Comparison of ENCODE assay signal across 9 cellular contexts in genomic region chr3:150495149-150495548, GRCh38. TPM values are rescaled to one million over a fixed set of nuclear protein-coding genes. Genes with fewer than 3 reads are reported as not detected.
DNase-seq lines count a peak whose midpoint lies in the region; ATAC-seq and TF ChIP-seq lines count a peak whose summit lies in the region.
"Had no signal": no experiment of that assay in that cellular context is flagged by ENCODE, and none has a peak within 500 bp of the region (broad histone marks: within the 10 kb centered on the region; RNA-seq: fewer than 3 reads in every experiment).

No MANE protein-coding gene starts in this region.

- H3F3A ChIP-seq in GM23248 (ENCODE audit: insufficient read depth), result peaks cover 4% of the 10 kb centered on the region; the same call in 1 of the 2 replicates
- H3F3A ChIP-seq in PC-3 (ENCODE audit: low read length, unreplicated experiment), result no peaks in the 10 kb centered on the region

- H3K9me2 ChIP-seq in GM23248 (ENCODE audit: insufficient read depth), result no peaks in the 10 kb centered on the region
- H3K9me2 ChIP-seq in PC-3 (replicated peaks; ENCODE audit: low read length), result no peaks in the 10 kb centered on the region
- no peaks in the 10 kb centered on the region for H3K9me2 ChIP-seq in OCI-LY7 (ENCODE audit: insufficient read depth, low read length)

- H3K4me3 ChIP-seq in GM23248 (no peak overlapping the region), PC-3 (ENCODE audit: low read length) (no peak overlapping the region), OCI-LY7 (ENCODE audit: low read depth, low read length, poor library complexity, severe bottlenecking) (no peak overlapping the region)

- ATAC-seq in PC-3 (peak; percentile 35; the same call in 1 of the 2 replicates), esophagus mucosa (no peak)

- H3K27me3 ChIP-seq in GM23248 (replicated peaks; ENCODE audit: insufficient read depth) (no peaks in the 10 kb centered on the region), PC-3 (ENCODE audit: low read length) (no peaks in the 10 kb centered on the region)

- H3K9ac ChIP-seq in GM23248 (no peak overlapping the region), PC-3 (ENCODE audit: low read length) (no peak overlapping the region)

- no TSS peak for BruUV-seq in PC-3 (replicated peaks; lab: Mats Ljungman, UMichigan)
- no TSS peak for BruUV-seq in OCI-LY7 (replicated peaks; lab: Mats Ljungman, UMichigan)

- H3K36me3 ChIP-seq in GM23248 (ENCODE audit: low read depth), result no peaks in the 10 kb centered on the region
- H3K36me3 ChIP-seq in PC-3 (ENCODE audit: low read depth, low read length), result no peaks in the 10 kb centered on the region
- H3K36me3 ChIP-seq in OCI-LY7 (ENCODE audit: insufficient read depth, low read length), result no peaks in the 10 kb centered on the region

- H2AFZ ChIP-seq in GM23248 (peak overlapping the region; percentile 58), PC-3 (ENCODE audit: low read length) (no peak overlapping the region), OCI-LY7 (ENCODE audit: low read length) (no peak overlapping the region)

- peaks cover 16% of the 10 kb centered on the region for H3K4me1 ChIP-seq in GM23248 (ENCODE audit: insufficient read depth)
- peaks cover 38% of the 10 kb centered on the region for H3K4me1 ChIP-seq in PC-3 (ENCODE audit: insufficient read depth, low read length)
- H3K4me1 ChIP-seq in OCI-LY7 (ENCODE audit: insufficient read depth, low read length, poor library complexity, severe bottlenecking), result no peaks in the 10 kb centered on the region

- TF ChIP-seq CTCF in PC-3 (conservative IDR thresholded peaks at IDR 0.05; ENCODE audit: low read depth, low read length), result no peak
- no peak for TF ChIP-seq CTCF in OCI-LY7 (conservative IDR thresholded peaks at IDR 0.05; ENCODE audit: low read length)

- peaks cover 15% of the 10 kb centered on the region; the same call in 1 of the 2 replicates for H3K79me2 ChIP-seq in GM23248 (ENCODE audit: insufficient read depth)
- H3K79me2 ChIP-seq in PC-3 (ENCODE audit: low read length), result 0 out of 2 replicates have a peak, but pooled peaks cover 3% of the 10 kb centered on the region
- H3K79me2 ChIP-seq in OCI-LY7 (ENCODE audit: insufficient read depth, low read depth, low read length), result no peaks in the 10 kb centered on the region

- in situ Hi-C loops in GM23248 (cut with MboI), result loop anchor here (5.0 kb wide), 1 partner anchor 268 kb away; no protein-coding TSS in a partner anchor

- intact Hi-C loops in PC-3 (cut with micrococcal nuclease) (loop anchor here (1.0 to 10.0 kb wide), 12 partner anchors 25 to 558 kb away; no protein-coding TSS in a partner anchor), OCI-LY7 (cut with micrococcal nuclease; ENCODE audit: unreplicated experiment) (loop anchor here (1.0 kb wide), 3 partner anchors 85 to 268 kb away; no protein-coding TSS in a partner anchor)

- 50 to 53% methylated on average over 1 of the region's 1 CpG for WGBS in GM23248 (ENCODE audit: low coverage in 1 of 2, low lambda C conversion rate in 2 of 2, missing lambda C conversion rate in 2 of 2), 2 experiments

- CTCF ChIA-PET in PC-3 (lab: Charles Lee), result interaction anchor here (0.6 to 2.4 kb wide), 11 partner anchors 25 to 311 kb away, joined by 3 to 22 read pairs (median 4); partner anchors contain the start of gene TSC22D2
- CTCF ChIA-PET in OCI-LY7 (lab: Charles Lee; ENCODE audit: unreplicated experiment), result no interaction called here

- no peak for DNase-seq in GM23248
- DNase-seq in PC-3, result peak; percentile 16
- DNase-seq in iris pigment epithelial cell (ENCODE audit: low read depth), result peak; percentile 17
- DNase-seq in putamen (ENCODE audit: low spot score), result peak; percentile 8
- no peak for DNase-seq in NCI-H146 treated with DMSO at 0.1 percent for 48 hours (lab: John Stamatoyannopoulos, UW; ENCODE audit: unreplicated experiment)
- no peak for DNase-seq in OCI-LY7 (ENCODE audit: low spot score)
- DNase-seq in NCI-H446 treated with DMSO at 0.1 percent for 48 hours (lab: John Stamatoyannopoulos, UW), result no peak
- DNase-seq: activated CD4-positive, CD25-positive, alpha-beta regulatory T cell had no signal

- H4K20me1 ChIP-seq in GM23248 (ENCODE audit: insufficient read depth) (no peaks in the 10 kb centered on the region), PC-3 (ENCODE audit: low read length) (no peaks in the 10 kb centered on the region), OCI-LY7 (ENCODE audit: insufficient read depth, low read length) (no peaks in the 10 kb centered on the region)

- H3K27ac ChIP-seq in GM23248, result no peak overlapping the region
- H3K27ac ChIP-seq in PC-3 (ENCODE audit: low read length), result no peak overlapping the region
- H3K27ac ChIP-seq in OCI-LY7 (ENCODE audit: low read depth, low read length, poor library complexity, severe bottlenecking), result no peak overlapping the region

- POLR2A ChIA-PET in PC-3 (lab: Charles Lee; ENCODE audit: unreplicated experiment) (interaction anchor here (0.6 kb wide), 1 partner anchor 80 kb away, joined by 3 read pairs; no protein-coding TSS in a partner anchor), OCI-LY7 (lab: Charles Lee) (interaction anchor here (0.5 to 1.1 kb wide), 5 partner anchors 9 to 521 kb away, joined by 3 to 4 read pairs (median 3); no protein-coding TSS in a partner anchor)

- no peak overlapping the region for H3K4me2 ChIP-seq in GM23248 (ENCODE audit: unreplicated experiment)
- no peak overlapping the region for H3K4me2 ChIP-seq in PC-3 (ENCODE audit: low read length)
- no peak overlapping the region for H3K4me2 ChIP-seq in OCI-LY7 (ENCODE audit: low read length)

- H3K9me3 ChIP-seq in GM23248 (ENCODE audit: low read depth) (no peaks in the 10 kb centered on the region), PC-3 (ENCODE audit: low read length) (no peaks in the 10 kb centered on the region), OCI-LY7 (ENCODE audit: low read length) (no peaks in the 10 kb centered on the region)

RNA-seq across cellular contexts. Expression of gene SERP1, which starts 51.1 kb away (rescaled TPM):
- total RNA-seq in GM23248 (2014; rRNA removed; shearing (Covaris generic)), result 167 and 176 TPM in 2 replicates
- 190 and 194 TPM in 2 replicates for polyA plus RNA-seq in GM23248 (2016; fragmentation: Nextera tagmentation; extraction: Ambion mirVana)
- 439 and 552 TPM in 2 replicates for total RNA-seq in PC-3 (2014; rRNA removed)
- 55.5 TPM for total RNA-seq in esophagus mucosa
- 182 and 183 TPM in 2 replicates for total RNA-seq in OCI-LY7 (2014; rRNA removed; shearing (Covaris generic))
- 97.4 and 101 TPM in 2 replicates for total RNA-seq in OCI-LY7 (2022)

RNA-seq across cellular contexts. Expression of gene EIF2A, which starts 51.4 kb away (rescaled TPM):
- total RNA-seq in GM23248 (2014; rRNA removed; shearing (Covaris generic)), result 125 and 140 TPM in 2 replicates
- 47.6 and 55.0 TPM in 2 replicates for polyA plus RNA-seq in GM23248 (2016; fragmentation: Nextera tagmentation; extraction: Ambion mirVana)
- 67.9 and 92.4 TPM in 2 replicates for total RNA-seq in PC-3 (2014; rRNA removed)
- total RNA-seq in esophagus mucosa, result 69.0 TPM
- total RNA-seq in OCI-LY7 (2014; rRNA removed; shearing (Covaris generic)), result 85.6 and 86.0 TPM in 2 replicates
- total RNA-seq in OCI-LY7 (2022), result 105 and 130 TPM in 2 replicates

Comparison
In these comparisons a context has a peak if more than half of its experiments do, and no peak if none do; other contexts are left out.
1. DNase-seq: peak in PC-3 (single experiment), iris pigment epithelial cell (single experiment) and putamen (single experiment); none in GM23248 (single experiment), NCI-H146 treated with DMSO at 0.1 percent for 48 hours (single experiment), OCI-LY7 (single experiment) and NCI-H446 treated with DMSO at 0.1 percent for 48 hours (single experiment).